In the genomic region with DNA sequence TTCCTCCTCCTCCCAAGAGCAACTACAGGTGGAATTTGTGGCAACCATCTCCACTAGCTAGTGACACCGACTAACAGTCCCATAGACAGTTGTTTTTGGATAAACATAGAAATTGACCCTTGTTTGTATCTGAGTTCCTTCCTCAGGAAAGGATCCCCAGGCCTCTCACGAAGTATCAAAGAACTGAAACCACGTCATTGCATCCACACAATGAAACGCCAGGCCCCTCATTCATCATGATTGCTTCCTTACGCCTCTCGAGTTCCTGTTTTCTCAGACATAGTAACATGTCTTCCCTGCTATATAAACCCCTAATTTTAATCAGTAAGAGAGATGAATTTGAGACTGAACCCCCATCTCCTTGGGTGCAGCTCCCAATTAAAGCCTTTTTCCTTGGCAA, we compare ENCODE assay signal across 2 cellular contexts.
TF ChIP-seq lines count a peak whose summit lies in the region.

No MANE protein-coding gene starts in this region.

TF ChIP-seq in HepG2, 621 proteins besides CTCF, POLR2A, EP300 and RAD21:
- TF ChIP-seq RXRB (CRISPR knock-in tag; IDR thresholded peaks at IDR 0.05; ENCODE audit: borderline replicate concordance) (no peak), ATAD3A (CRISPR knock-in tag; IDR thresholded peaks at IDR 0.05) (no peak), NKX3-1 (CRISPR knock-in tag; IDR thresholded peaks at IDR 0.05) (no peak)

TF ChIP-seq in endothelial cell of umbilical vein, 7 proteins besides CTCF, POLR2A, EP300 and RAD21:
- TF ChIP-seq FOS (IDR thresholded peaks at IDR 0.05; ENCODE audit: borderline replicate concordance, insufficient read depth, low read length): no peak
- TF ChIP-seq JUN (IDR thresholded peaks at IDR 0.05; ENCODE audit: borderline replicate concordance, insufficient read depth, insufficient read length, low read depth): no peak
- no peak for TF ChIP-seq POLR2AphosphoS5 (IDR thresholded peaks at IDR 0.05; ENCODE audit: insufficient read depth, low read depth, low read length)
- TF ChIP-seq MYC (IDR thresholded peaks at IDR 0.05; ENCODE audit: low read depth, low read length): no peak
- TF ChIP-seq EZH2 (IDR thresholded peaks at IDR 0.05; ENCODE audit: borderline replicate concordance, low read depth, low read length, severe bottlenecking): no peak
- TF ChIP-seq, protein P1, sequence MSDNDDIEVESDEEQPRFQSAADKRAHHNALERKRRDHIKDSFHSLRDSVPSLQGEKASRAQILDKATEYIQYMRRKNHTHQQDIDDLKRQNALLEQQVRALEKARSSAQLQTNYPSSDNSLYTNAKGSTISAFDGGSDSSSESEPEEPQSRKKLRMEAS (IDR thresholded peaks at IDR 0.05; ENCODE audit: insufficient read depth, insufficient read length): no peak
- TF ChIP-seq GATA2 (IDR thresholded peaks at IDR 0.05; ENCODE audit: insufficient read depth, insufficient read length, low read depth, low read length): no peak
